ENCODE assay signal across 10 cellular contexts in the genomic region with DNA sequence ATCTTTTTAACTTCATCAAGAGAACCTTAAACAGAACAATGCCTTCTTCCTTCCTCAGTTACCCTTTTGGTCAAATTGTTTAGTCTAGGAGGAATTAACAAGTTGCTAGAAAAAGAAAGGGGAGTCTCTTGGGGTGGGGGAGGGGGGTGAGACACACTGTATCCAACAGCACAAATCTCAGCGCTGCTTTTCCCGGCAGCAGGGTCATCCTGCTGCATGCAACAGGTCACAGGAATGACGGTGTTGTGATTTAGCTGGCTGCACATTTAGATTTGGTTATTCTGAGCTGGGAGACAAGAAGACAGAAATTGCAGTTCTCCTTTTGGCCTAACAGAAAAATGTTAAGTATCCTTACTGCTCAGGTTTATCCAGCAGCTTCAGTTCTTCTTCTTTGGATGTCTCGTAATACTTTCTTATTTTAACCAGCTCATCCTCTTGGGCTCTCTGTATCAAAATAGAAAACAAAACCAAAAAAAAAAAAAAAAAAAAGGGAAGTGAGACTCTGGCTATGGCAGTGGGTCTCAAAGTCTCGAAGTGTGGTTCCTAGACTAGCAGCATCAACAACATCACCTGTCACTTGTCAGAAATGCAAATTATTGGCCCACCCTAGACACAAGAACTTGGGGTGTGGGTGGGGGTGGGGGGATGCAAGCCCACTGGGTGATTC.
A peak's percentile ranks its signal among the peaks of the same experiment; 100 is the strongest.
DNase-seq lines count a peak whose midpoint lies in the region; ATAC-seq, FAIRE-seq and TF ChIP-seq lines count a peak whose summit lies in the region.
"Had no signal": no experiment of that assay in that cellular context is flagged by ENCODE, and none has a peak within 500 bp of the region (broad histone marks: within the 10 kb centered on the region; RNA-seq: fewer than 3 reads in every experiment).

No MANE protein-coding gene starts in this region.

- TF ChIP-seq EP300 in tibial nerve (IDR thresholded peaks at IDR 0.05) = no peak

- WGBS in tibial nerve, 2 donors = 35 to 37% methylated on average over 5 of the region's 5 CpGs

- TF ChIP-seq CTCF in tibial nerve (IDR thresholded peaks at IDR 0.05) = no peak

- DNase-seq in CD4-positive, CD25-positive, alpha-beta regulatory T cell = no peak
- peak; percentile 77 for DNase-seq in germinal center (ENCODE audit: low spot score)
- DNase-seq in urothelium cell line (ENCODE audit: low spot score) = no peak
- DNase-seq in tibial nerve (ENCODE audit: low spot score in 2 of 2) = no peak
- no peak for DNase-seq in superior temporal gyrus (ENCODE audit: extremely low spot score)
- no peak for DNase-seq in activated T-helper 1 cell treated with anti-CD3 and anti-CD28 coated beads, Interleukin-12 subunit alpha, Interleukin-12 subunit beta, Interleukin-2, Interleukin-4 antibody, amounts not matched to agents 30 ng/mL and 10 ng/mL and 1 ng/mL, durations not matched to agents 14 hours and 24 hours and 36 hours (ENCODE audit: low spot score)
- DNase-seq: DMS53 had no signal

- no peaks in the 10 kb centered on the region for H3K4me1 ChIP-seq in CD4-positive, CD25-positive, alpha-beta regulatory T cell (ENCODE audit: control insufficient read depth, insufficient read depth, low read length, poor library complexity, severe bottlenecking)
- peaks cover 0 to 12% (median 0%) of the 10 kb centered on the region in 4 donors for H3K4me1 ChIP-seq in tibial nerve

- no peak overlapping the region for H3K27ac Mint-ChIP-seq in CD4-positive, CD25-positive, alpha-beta regulatory T cell
- H3K27ac Mint-ChIP-seq in activated T-helper 1 cell treated with anti-CD3 and anti-CD28 coated beads, Interleukin-12 subunit alpha, Interleukin-12 subunit beta, Interleukin-2, Interleukin-4 antibody, amounts not matched to agents 30 ng/mL and 10 ng/mL and 1 ng/mL, durations not matched to agents 14 hours and 24 hours and 36 hours = no peak overlapping the region

- no peak for TF ChIP-seq POLR2A in tibial nerve (IDR thresholded peaks at IDR 0.05)

- FAIRE-seq in urothelium cell line (lab: Jason Lieb, UNC) = no peak

- no peaks in the 10 kb centered on the region for H3K36me3 Mint-ChIP-seq in CD4-positive, CD25-positive, alpha-beta regulatory T cell
- H3K36me3 Mint-ChIP-seq in activated T-helper 1 cell treated with anti-CD3 and anti-CD28 coated beads, Interleukin-12 subunit alpha, Interleukin-12 subunit beta, Interleukin-2, Interleukin-4 antibody, amounts not matched to agents 30 ng/mL and 10 ng/mL and 1 ng/mL, durations not matched to agents 14 hours and 24 hours and 36 hours (ENCODE audit: low read depth) = no peaks in the 10 kb centered on the region

- no peaks in the 10 kb centered on the region for H3K36me3 ChIP-seq in CD4-positive, CD25-positive, alpha-beta regulatory T cell (ENCODE audit: control insufficient read depth, insufficient read depth, low read length)
- no peaks in the 10 kb centered on the region for H3K36me3 ChIP-seq in tibial nerve

- peaks cover 2% of the 10 kb centered on the region for H3K27me3 ChIP-seq in CD4-positive, CD25-positive, alpha-beta regulatory T cell (ENCODE audit: control insufficient read depth, insufficient read depth, low read length)
- H3K27me3 ChIP-seq in tibial nerve = no peaks in the 10 kb centered on the region

- no peak overlapping the region for H3K4me3 Mint-ChIP-seq in CD4-positive, CD25-positive, alpha-beta regulatory T cell
- H3K4me3 Mint-ChIP-seq in activated T-helper 1 cell treated with anti-CD3 and anti-CD28 coated beads, Interleukin-12 subunit alpha, Interleukin-12 subunit beta, Interleukin-2, Interleukin-4 antibody, amounts not matched to agents 30 ng/mL and 10 ng/mL and 1 ng/mL, durations not matched to agents 14 hours and 24 hours and 36 hours = no peak overlapping the region

- no peaks in the 10 kb centered on the region for H3K9me3 ChIP-seq in CD4-positive, CD25-positive, alpha-beta regulatory T cell (ENCODE audit: control insufficient read depth in 2 of 2, low read length in 2 of 2)
- H3K9me3 ChIP-seq in tibial nerve = no peaks in the 10 kb centered on the region

- intact Hi-C loops in activated T-helper 1 cell treated with anti-CD3 and anti-CD28 coated beads, Interleukin-12 subunit alpha, Interleukin-12 subunit beta, Interleukin-2, Interleukin-4 antibody, amounts not matched to agents 30 ng/mL and 10 ng/mL and 1 ng/mL, durations not matched to agents 14 hours and 24 hours and 36 hours (cut with micrococcal nuclease) = no loop called here

- no peaks in the 10 kb centered on the region for H3K4me1 Mint-ChIP-seq in CD4-positive, CD25-positive, alpha-beta regulatory T cell
- H3K4me1 Mint-ChIP-seq in activated T-helper 1 cell treated with anti-CD3 and anti-CD28 coated beads, Interleukin-12 subunit alpha, Interleukin-12 subunit beta, Interleukin-2, Interleukin-4 antibody, amounts not matched to agents 30 ng/mL and 10 ng/mL and 1 ng/mL, durations not matched to agents 14 hours and 24 hours and 36 hours (ENCODE audit: low read depth) = no peaks in the 10 kb centered on the region

- peaks cover 0 to 1% (median 0%) of the 10 kb centered on the region in 7 donors for H3K9me3 Mint-ChIP-seq in CD4-positive, CD25-positive, alpha-beta regulatory T cell
- no peaks in the 10 kb centered on the region for H3K9me3 Mint-ChIP-seq in activated T-helper 1 cell treated with anti-CD3 and anti-CD28 coated beads, Interleukin-12 subunit alpha, Interleukin-12 subunit beta, Interleukin-2, Interleukin-4 antibody, amounts not matched to agents 30 ng/mL and 10 ng/mL and 1 ng/mL, durations not matched to agents 14 hours and 24 hours and 36 hours

- no peak overlapping the region for H3K4me3 ChIP-seq in CD4-positive, CD25-positive, alpha-beta regulatory T cell (ENCODE audit: low read depth, low read length)
- H3K4me3 ChIP-seq in tibial nerve = no peak overlapping the region
- H3K4me3 ChIP-seq: SK-N-MC had no signal

- ATAC-seq in CD4-positive, CD25-positive, alpha-beta regulatory T cell (ENCODE audit: low read depth in 2 of 2) = peak; percentile 44 to 55
- peak; percentile 83 for ATAC-seq in GM21447 (IDR thresholded peaks at IDR 0.05; ENCODE audit: unreplicated experiment)
- ATAC-seq in HG03521 (IDR thresholded peaks at IDR 0.05; ENCODE audit: unreplicated experiment) = peak; percentile 90

- no peaks in the 10 kb centered on the region for H3K27me3 Mint-ChIP-seq in CD4-positive, CD25-positive, alpha-beta regulatory T cell
- peaks cover 11% of the 10 kb centered on the region for H3K27me3 Mint-ChIP-seq in activated T-helper 1 cell treated with anti-CD3 and anti-CD28 coated beads, Interleukin-12 subunit alpha, Interleukin-12 subunit beta, Interleukin-2, Interleukin-4 antibody, amounts not matched to agents 30 ng/mL and 10 ng/mL and 1 ng/mL, durations not matched to agents 14 hours and 24 hours and 36 hours (ENCODE audit: insufficient read depth)

- no peak overlapping the region for H3K27ac ChIP-seq in CD4-positive, CD25-positive, alpha-beta regulatory T cell (ENCODE audit: insufficient read depth, low read length, poor library complexity, severe bottlenecking)
- no peak overlapping the region for H3K27ac ChIP-seq in tibial nerve
- H3K27ac ChIP-seq: SK-N-MC had no signal
